In the genomic region with DNA sequence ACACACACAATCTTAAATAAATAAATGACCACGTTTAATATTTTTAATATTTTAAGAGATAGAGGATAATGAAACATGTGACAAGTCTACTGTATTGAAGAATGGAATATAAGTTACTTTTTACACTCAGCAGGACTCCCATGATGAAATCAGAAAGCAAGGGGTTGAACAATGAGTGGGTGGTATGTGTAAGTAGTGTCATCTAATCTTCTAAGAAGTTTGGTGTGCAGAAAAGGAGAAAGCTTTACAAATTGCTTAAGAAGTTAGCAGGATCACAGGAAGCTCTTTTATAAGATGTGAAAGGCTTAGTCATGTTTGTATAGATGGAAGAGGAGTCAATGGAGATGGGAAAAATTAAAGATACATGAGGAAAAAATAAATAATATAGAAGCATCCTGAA, we compare ENCODE assay signal across 17 cellular contexts. TPM values are rescaled to one million over a fixed set of nuclear protein-coding genes. Genes with fewer than 3 reads are reported as not detected.
A peak's percentile ranks its signal among the peaks of the same experiment; 100 is the strongest.
DNase-seq lines count a peak whose midpoint lies in the region; TF ChIP-seq lines count a peak whose summit lies in the region.
"Had no signal": no experiment of that assay in that cellular context is flagged by ENCODE, and none has a peak within 500 bp of the region (broad histone marks: within the 10 kb centered on the region; RNA-seq: fewer than 3 reads in every experiment).

No MANE protein-coding gene starts in this region.

- peak; percentile 14 for DNase-seq in Karpas-422
- peak; percentile 3 for DNase-seq in amniotic epithelial cell (ENCODE audit: low read depth)
- DNase-seq in fibroblast of the aortic adventitia (ENCODE audit: low read depth): peak; percentile 1
- no peak for DNase-seq in midbrain (lab: John Stamatoyannopoulos, UW)
- DNase-seq in occipital lobe (lab: John Stamatoyannopoulos, UW): no peak
- DNase-seq in NCI-H345 treated with DMSO at 0.1 percent for 48 hours (lab: John Stamatoyannopoulos, UW; ENCODE audit: unreplicated experiment): no peak
- no peak for DNase-seq in activated CD4-positive, CD25-positive, alpha-beta regulatory T cell (lab: John Stamatoyannopoulos, UW)
- DNase-seq: BE2C; CD4-positive, alpha-beta memory T cell; COR-L47; DMS153; DMS79 treated with DMSO at 0.1 percent for 48 hours; EL; GOT3; H9 had no signal

- H3K9me3 ChIP-seq in Karpas-422 (ENCODE audit: low read length): no peaks in the 10 kb centered on the region
- H3K9me3 ChIP-seq: BE2C had no signal

- no peaks in the 10 kb centered on the region for H3K27me3 ChIP-seq in Karpas-422 (ENCODE audit: low read length)
- H3K27me3 ChIP-seq: BE2C had no signal

- H3K9me2 ChIP-seq in Karpas-422 (replicated peaks; ENCODE audit: insufficient read depth, low read length): no peaks in the 10 kb centered on the region

- no peak for TF ChIP-seq CTCF in fibroblast of the aortic adventitia (IDR thresholded peaks at IDR 0.05; ENCODE audit: insufficient read depth, low read length)

- no peak overlapping the region for H3K27ac ChIP-seq in Karpas-422 (ENCODE audit: low read length)
- H3K27ac ChIP-seq: C4-2B had no signal

- peaks cover 32% of the 10 kb centered on the region for H3K4me1 ChIP-seq in Karpas-422 (ENCODE audit: low read length)
- H3K4me1 ChIP-seq: BE2C had no signal

- no peak overlapping the region for H3K4me3 ChIP-seq in Karpas-422 (ENCODE audit: low read length)
- no peak overlapping the region for H3K4me3 ChIP-seq in fibroblast of the aortic adventitia (ENCODE audit: low read depth, low read length)

- no peak overlapping the region for H3K4me2 ChIP-seq in Karpas-422 (ENCODE audit: low read depth, low read length, poor library complexity, severe bottlenecking)

- H4K20me1 ChIP-seq in Karpas-422 (ENCODE audit: insufficient read depth, low read depth, low read length): no peaks in the 10 kb centered on the region

- H3K9ac ChIP-seq in Karpas-422 (ENCODE audit: low read length): no peak overlapping the region

- no peaks in the 10 kb centered on the region for H3K36me3 ChIP-seq in Karpas-422 (ENCODE audit: insufficient read depth, low read length)
- H3K36me3 ChIP-seq: BE2C had no signal

- H3K79me2 ChIP-seq in Karpas-422 (ENCODE audit: low read length): no peaks in the 10 kb centered on the region

- no peak overlapping the region for H2AFZ ChIP-seq in Karpas-422 (ENCODE audit: low read length)

RNA-seq across cellular contexts. Expression of a gene that starts 47.8 kb away (rescaled TPM):
- total RNA-seq in Karpas-422 (2014; rRNA removed; shearing (Covaris generic); ENCODE audit: low replicate concordance): not detected in 2 replicates
- total RNA-seq in fibroblast of the aortic adventitia (ENCODE audit: low replicate concordance): not detected in 2 replicates
- not detected for total RNA-seq in occipital lobe
- total RNA-seq: CD4-positive, alpha-beta memory T cell; H9; HepG2 had no signal

Comparison
In these comparisons a context has a peak if more than half of its experiments do, and no peak if none do; other contexts are left out.
1. DNase-seq: peak in Karpas-422 (single experiment), amniotic epithelial cell (single experiment) and fibroblast of the aortic adventitia (single experiment); none in midbrain (single experiment), occipital lobe (single experiment), NCI-H345 treated with DMSO at 0.1 percent for 48 hours (single experiment) and activated CD4-positive, CD25-positive, alpha-beta regulatory T cell (0 of 4).